ENCODE assay signal across 8 cellular contexts in genomic region chrX:47483310-47484268, GRCh38. TPM values are rescaled to one million over a fixed set of nuclear protein-coding genes. Genes with fewer than 3 reads are reported as not detected.
DNase-seq lines count a peak whose midpoint lies in the region; ATAC-seq and TF ChIP-seq lines count a peak whose summit lies in the region.

No MANE protein-coding gene starts in this region.

- H3K4me1 Mint-ChIP-seq in WTC11, result peaks cover 25% of the 10 kb centered on the region

- no peak overlapping the region for H2BK120ac ChIP-seq in neuronal stem cell (ENCODE audit: low read depth, low read length)

- H2AK5ac ChIP-seq in neuronal stem cell (ENCODE audit: low read depth, low read length), result no peak overlapping the region

- H3K27me3 ChIP-seq in HAP-1 (ENCODE audit: low read depth) (no peaks in the 10 kb centered on the region), neuronal stem cell (ENCODE audit: control insufficient read depth in 3 of 3, insufficient read depth in 3 of 3, low read depth in 1 of 3, low read length in 3 of 3) (no peaks in the 10 kb centered on the region)

- H2BK15ac ChIP-seq in neuronal stem cell (ENCODE audit: low read length), result no peak overlapping the region

- H3K4me3 ChIP-seq in HAP-1 (peak overlapping the region; percentile 74), fibroblast of villous mesenchyme (ENCODE audit: low read depth, low read length) (peak overlapping the region; percentile 71), neuronal stem cell (ENCODE audit: low read length in 2 of 2) (peak overlapping the region; percentile 72 to 92)

- H3K9me3 Mint-ChIP-seq in WTC11, result no peaks in the 10 kb centered on the region

- no peak overlapping the region for H3K23ac ChIP-seq in neuronal stem cell (ENCODE audit: low read depth, low read length, poor library complexity)

- H3K79me1 ChIP-seq in neuronal stem cell (ENCODE audit: low read depth, low read length), result peaks cover 3% of the 10 kb centered on the region

- H3K4ac ChIP-seq in neuronal stem cell (ENCODE audit: low read length), result no peak overlapping the region

- peak overlapping the region; percentile 49 for H3K4me2 ChIP-seq in neuronal stem cell (ENCODE audit: insufficient read depth, low read length, poor library complexity, severe bottlenecking)

- H3K4me1 ChIP-seq in HAP-1 (peaks cover 21% of the 10 kb centered on the region), neuronal stem cell (ENCODE audit: control insufficient read depth in 2 of 2, insufficient read depth in 1 of 2, low read depth in 1 of 2, low read length in 2 of 2) (peaks cover 0 to 3% of the 10 kb centered on the region in 2 donors)

- DNase-seq in AG08395 (ENCODE audit: low spot score) (peak; percentile 15), HAP-1 (ENCODE audit: low spot score in 2 of 2) (peak; percentile 45 to 59), WTC11 (ENCODE audit: low spot score) (peak; percentile 14), fibroblast of villous mesenchyme (ENCODE audit: low read depth) (peak; percentile 36), neuronal stem cell (ENCODE audit: low spot score) (no peak)

- no peak overlapping the region for H4K91ac ChIP-seq in neuronal stem cell (ENCODE audit: low read depth, low read length, poor library complexity)

- H3K14ac ChIP-seq in neuronal stem cell (ENCODE audit: low read length), result no peak overlapping the region

- H3K9me3 ChIP-seq in HAP-1, result no peaks in the 10 kb centered on the region
- H3K9me3 ChIP-seq in neuronal stem cell (replicated peaks in 1 of 2; ENCODE audit: control insufficient read depth in 2 of 2, insufficient read depth in 1 of 2, low read depth in 1 of 2, low read length in 2 of 2), result no peaks in the 10 kb centered on the region

- in situ Hi-C loops in HAP-1 (cut with MboI; ENCODE audit: low sequenced_read_pairs), result loop anchor here (25.0 kb wide), 1 partner anchor 554 kb away; no protein-coding TSS in a partner anchor

- H3K36me3 Mint-ChIP-seq in WTC11, result no peaks in the 10 kb centered on the region

- peak overlapping the region; percentile 81 for H2AFZ ChIP-seq in neuronal stem cell (ENCODE audit: low read length)

- H2BK5ac ChIP-seq in neuronal stem cell (ENCODE audit: low read length), result peak overlapping the region; percentile 82

- H3K9ac ChIP-seq in neuronal stem cell (ENCODE audit: low read depth, low read length, poor library complexity), result no peak overlapping the region

- WGBS in neuronal stem cell (ENCODE audit: extremely low coverage in 2 of 2, insufficient read length in 2 of 2, insufficient replicate concordance in 1 of 2), 2 donors, result no CpG with 5 or more reads among the region's 24 CpGs

- ATAC-seq in WTC11 (no peak), GM21528 (IDR thresholded peaks at IDR 0.05; ENCODE audit: low FRiP score, unreplicated experiment) (no peak), GM19351 (IDR thresholded peaks at IDR 0.05; ENCODE audit: unreplicated experiment) (no peak)
- ATAC-seq in activated CD4-positive, CD25-positive, alpha-beta regulatory T cell treated with anti-CD3 and anti-CD28 coated beads, Interleukin-2, amount 50 U/mL, for 24 hours, result no peak

- no peak overlapping the region for H2BK12ac ChIP-seq in neuronal stem cell (ENCODE audit: low read length)

- no peak overlapping the region for H3K27ac ChIP-seq in neuronal stem cell (replicated peaks; ENCODE audit: low read length)

- no peak overlapping the region for H4K8ac ChIP-seq in neuronal stem cell (ENCODE audit: low read depth, low read length)

- H3K4me3 Mint-ChIP-seq in WTC11, result peak overlapping the region; percentile 73

- CTCF ChIA-PET in WTC11 (lab: Charles Lee), result interaction anchor here (1.1 kb wide), 1 partner anchor 14 kb away, joined by 4 read pairs; no protein-coding TSS in a partner anchor

- H3K18ac ChIP-seq in neuronal stem cell (ENCODE audit: low read length), result peak overlapping the region; percentile 90

- H3K36me3 ChIP-seq in HAP-1 (replicated peaks), result no peaks in the 10 kb centered on the region
- no peaks in the 10 kb centered on the region for H3K36me3 ChIP-seq in neuronal stem cell (replicated peaks in 1 of 2; ENCODE audit: control insufficient read depth in 2 of 2, insufficient read depth in 2 of 2, low read length in 2 of 2)

- no peaks in the 10 kb centered on the region for H3K27me3 Mint-ChIP-seq in WTC11 (ENCODE audit: low read depth)

- POLR2A ChIA-PET in WTC11 (lab: Charles Lee), result interaction anchor here (0.7 kb wide), 1 partner anchor 98 kb away, joined by 3 read pairs; the partner anchor contains the start of gene TIMP1

- H3K27ac Mint-ChIP-seq in WTC11, result peak overlapping the region; percentile 90

- no peak for TF ChIP-seq CTCF in WTC11 (IDR thresholded peaks at IDR 0.05)
- TF ChIP-seq CTCF in fibroblast of villous mesenchyme (IDR thresholded peaks at IDR 0.05; ENCODE audit: insufficient read depth, low read depth, low read length), result no peak

TF ChIP-seq in WTC11, 78 proteins besides CTCF, POLR2A, EP300 and RAD21:
- no peak for TF ChIP-seq ZBTB43 (CRISPR knock-in tag; IDR thresholded peaks at IDR 0.05)

RNA-seq across cellular contexts. Expression of gene ZNF41, which starts 0.6 kb away (rescaled TPM):
- total RNA-seq in WTC11 (2021), result 4.9 to 6.7 TPM (median 6.6 TPM) in 3 replicates
- total RNA-seq in fibroblast of villous mesenchyme, result 7.7 and 12.5 TPM in 2 replicates
- 3.2 TPM for polyA plus RNA-seq in neuronal stem cell (2013, experiment 1 of 2)
- 2.8 TPM for polyA plus RNA-seq in neuronal stem cell (2013, experiment 2 of 2)
